In the genomic region with DNA sequence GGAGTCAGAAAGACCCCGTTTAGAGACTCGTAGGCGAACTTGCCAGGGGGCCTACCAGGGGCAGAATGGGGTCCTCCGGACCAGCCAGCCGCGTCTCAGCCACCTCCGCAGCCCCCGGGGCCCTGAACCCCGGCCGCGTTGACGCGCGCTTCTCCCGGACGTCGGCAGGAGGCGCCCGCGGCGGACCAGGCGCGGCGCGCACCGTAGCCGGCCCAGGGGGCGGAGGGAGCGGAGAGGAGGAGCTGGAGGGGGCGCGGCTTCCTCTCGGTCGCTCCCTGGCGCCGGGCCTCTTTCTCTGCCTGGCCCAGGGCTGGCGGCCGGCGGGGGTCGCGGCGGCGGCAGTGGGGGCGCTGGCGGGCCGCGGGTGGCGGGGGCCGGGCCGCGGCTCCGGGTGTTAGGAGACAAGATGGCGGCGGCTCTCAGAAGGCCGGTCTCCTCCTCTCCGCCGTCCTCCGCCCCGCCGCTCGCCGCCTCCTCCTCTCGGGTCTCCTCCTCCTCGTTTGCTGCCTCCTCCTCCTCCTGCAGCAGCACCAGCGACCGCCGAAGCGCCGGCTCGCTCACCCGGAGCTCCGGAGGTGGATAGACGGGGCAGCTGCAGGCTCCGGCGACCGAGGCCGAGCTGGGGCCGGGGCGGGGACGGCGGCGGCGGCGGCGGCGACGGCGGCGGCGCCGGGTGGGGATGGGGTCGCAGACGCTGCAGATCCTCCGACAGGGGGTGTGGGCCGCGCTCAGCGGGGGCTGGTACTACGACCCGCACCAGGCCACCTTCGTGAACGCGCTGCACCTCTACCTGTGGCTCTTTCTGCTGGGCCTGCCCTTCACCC, we compare ENCODE assay signal across 1 cellular context.
TF ChIP-seq lines count a peak whose summit lies in the region.

A gene (plus strand): TSS at position 288 of the 824 bp plus-strand sequence. CDS start 392 bp downstream, at position 680.

TF ChIP-seq in HepG2, 621 proteins besides CTCF, POLR2A, EP300 and RAD21 (continued from another document and continues in another):
- TF ChIP-seq NR2F6 (IDR thresholded peaks at IDR 0.05), result no peak
- TF ChIP-seq NR2F6 (CRISPR knock-in tag; IDR thresholded peaks at IDR 0.05), result no peak
- no peak for TF ChIP-seq PTBP1 (IDR thresholded peaks at IDR 0.05; ENCODE audit: low read depth, low read length, poor library complexity, severe bottlenecking)
- TF ChIP-seq IKZF1 (IDR thresholded peaks at IDR 0.05), result no peak
- no peak for TF ChIP-seq MED13 (CRISPR knock-in tag; IDR thresholded peaks at IDR 0.05)
- TF ChIP-seq, protein P1, sequence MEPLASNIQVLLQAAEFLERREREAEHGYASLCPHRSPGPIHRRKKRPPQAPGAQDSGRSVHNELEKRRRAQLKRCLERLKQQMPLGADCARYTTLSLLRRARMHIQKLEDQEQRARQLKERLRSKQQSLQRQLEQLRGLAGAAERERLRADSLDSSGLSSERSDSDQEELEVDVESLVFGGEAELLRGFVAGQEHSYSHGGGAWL (CRISPR knock-in tag; IDR thresholded peaks at IDR 0.05), result peak; percentile 61; the same call in 1 of the 2 replicates
- TF ChIP-seq GFI1 (CRISPR knock-in tag; IDR thresholded peaks at IDR 0.05; ENCODE audit: borderline replicate concordance), result no peak
- TF ChIP-seq YEATS4 (CRISPR knock-in tag; IDR thresholded peaks at IDR 0.05; ENCODE audit: borderline replicate concordance), result no peak; the same call in 1 of the 2 replicates
- TF ChIP-seq TBL1XR1 (IDR thresholded peaks at IDR 0.05; ENCODE audit: borderline replicate concordance, low read length, partially characterized antibody), result no peak
- no peak for TF ChIP-seq ZNF749 (CRISPR knock-in tag; IDR thresholded peaks at IDR 0.05; ENCODE audit: borderline replicate concordance)
- peak; percentile 66 for TF ChIP-seq U2AF1 (optimal IDR thresholded peaks at IDR 0.05; ENCODE audit: low read depth, low read length)
- TF ChIP-seq, protein P2, sequence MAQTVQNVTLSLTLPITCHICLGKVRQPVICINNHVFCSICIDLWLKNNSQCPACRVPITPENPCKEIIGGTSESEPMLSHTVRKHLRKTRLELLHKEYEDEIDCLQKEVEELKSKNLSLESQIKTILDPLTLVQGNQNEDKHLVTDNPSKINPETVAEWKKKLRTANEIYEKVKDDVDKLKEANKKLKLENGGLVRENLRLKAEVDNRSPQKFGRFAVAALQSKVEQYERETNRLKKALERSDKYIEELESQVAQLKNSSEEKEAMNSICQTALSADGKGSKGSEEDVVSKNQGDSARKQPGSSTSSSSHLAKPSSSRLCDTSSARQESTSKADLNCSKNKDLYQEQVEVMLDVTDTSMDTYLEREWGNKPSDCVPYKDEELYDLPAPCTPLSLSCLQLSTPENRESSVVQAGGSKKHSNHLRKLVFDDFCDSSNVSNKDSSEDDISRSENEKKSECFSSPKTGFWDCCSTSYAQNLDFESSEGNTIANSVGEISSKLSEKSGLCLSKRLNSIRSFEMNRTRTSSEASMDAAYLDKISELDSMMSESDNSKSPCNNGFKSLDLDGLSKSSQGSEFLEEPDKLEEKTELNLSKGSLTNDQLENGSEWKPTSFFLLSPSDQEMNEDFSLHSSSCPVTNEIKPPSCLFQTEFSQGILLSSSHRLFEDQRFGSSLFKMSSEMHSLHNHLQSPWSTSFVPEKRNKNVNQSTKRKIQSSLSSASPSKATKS (CRISPR knock-in tag; IDR thresholded peaks at IDR 0.05), result no peak
- no peak for TF ChIP-seq SRY (CRISPR knock-in tag; IDR thresholded peaks at IDR 0.05)
- TF ChIP-seq, protein P3, sequence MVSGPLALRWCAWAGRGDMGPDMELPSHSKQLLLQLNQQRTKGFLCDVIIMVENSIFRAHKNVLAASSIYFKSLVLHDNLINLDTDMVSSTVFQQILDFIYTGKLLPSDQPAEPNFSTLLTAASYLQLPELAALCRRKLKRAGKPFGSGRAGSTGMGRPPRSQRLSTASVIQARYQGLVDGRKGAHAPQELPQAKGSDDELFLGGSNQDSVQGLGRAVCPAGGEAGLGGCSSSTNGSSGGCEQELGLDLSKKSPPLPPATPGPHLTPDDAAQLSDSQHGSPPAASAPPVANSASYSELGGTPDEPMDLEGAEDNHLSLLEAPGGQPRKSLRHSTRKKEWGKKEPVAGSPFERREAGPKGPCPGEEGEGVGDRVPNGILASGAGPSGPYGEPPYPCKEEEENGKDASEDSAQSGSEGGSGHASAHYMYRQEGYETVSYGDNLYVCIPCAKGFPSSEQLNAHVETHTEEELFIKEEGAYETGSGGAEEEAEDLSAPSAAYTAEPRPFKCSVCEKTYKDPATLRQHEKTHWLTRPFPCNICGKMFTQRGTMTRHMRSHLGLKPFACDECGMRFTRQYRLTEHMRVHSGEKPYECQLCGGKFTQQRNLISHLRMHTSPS (CRISPR knock-in tag; IDR thresholded peaks at IDR 0.05; ENCODE audit: low read depth), result no peak
- TF ChIP-seq, protein P4, sequence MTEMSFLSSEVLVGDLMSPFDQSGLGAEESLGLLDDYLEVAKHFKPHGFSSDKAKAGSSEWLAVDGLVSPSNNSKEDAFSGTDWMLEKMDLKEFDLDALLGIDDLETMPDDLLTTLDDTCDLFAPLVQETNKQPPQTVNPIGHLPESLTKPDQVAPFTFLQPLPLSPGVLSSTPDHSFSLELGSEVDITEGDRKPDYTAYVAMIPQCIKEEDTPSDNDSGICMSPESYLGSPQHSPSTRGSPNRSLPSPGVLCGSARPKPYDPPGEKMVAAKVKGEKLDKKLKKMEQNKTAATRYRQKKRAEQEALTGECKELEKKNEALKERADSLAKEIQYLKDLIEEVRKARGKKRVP (CRISPR knock-in tag; IDR thresholded peaks at IDR 0.05), result 0 out of 4 replicates have a peak, but pooled peaks of 1 of the 2 experiments have one; percentile 32
- no peak for TF ChIP-seq PRPF4 (IDR thresholded peaks at IDR 0.05; ENCODE audit: low read depth, low read length, poor library complexity, severe bottlenecking)
- TF ChIP-seq, protein P5, sequence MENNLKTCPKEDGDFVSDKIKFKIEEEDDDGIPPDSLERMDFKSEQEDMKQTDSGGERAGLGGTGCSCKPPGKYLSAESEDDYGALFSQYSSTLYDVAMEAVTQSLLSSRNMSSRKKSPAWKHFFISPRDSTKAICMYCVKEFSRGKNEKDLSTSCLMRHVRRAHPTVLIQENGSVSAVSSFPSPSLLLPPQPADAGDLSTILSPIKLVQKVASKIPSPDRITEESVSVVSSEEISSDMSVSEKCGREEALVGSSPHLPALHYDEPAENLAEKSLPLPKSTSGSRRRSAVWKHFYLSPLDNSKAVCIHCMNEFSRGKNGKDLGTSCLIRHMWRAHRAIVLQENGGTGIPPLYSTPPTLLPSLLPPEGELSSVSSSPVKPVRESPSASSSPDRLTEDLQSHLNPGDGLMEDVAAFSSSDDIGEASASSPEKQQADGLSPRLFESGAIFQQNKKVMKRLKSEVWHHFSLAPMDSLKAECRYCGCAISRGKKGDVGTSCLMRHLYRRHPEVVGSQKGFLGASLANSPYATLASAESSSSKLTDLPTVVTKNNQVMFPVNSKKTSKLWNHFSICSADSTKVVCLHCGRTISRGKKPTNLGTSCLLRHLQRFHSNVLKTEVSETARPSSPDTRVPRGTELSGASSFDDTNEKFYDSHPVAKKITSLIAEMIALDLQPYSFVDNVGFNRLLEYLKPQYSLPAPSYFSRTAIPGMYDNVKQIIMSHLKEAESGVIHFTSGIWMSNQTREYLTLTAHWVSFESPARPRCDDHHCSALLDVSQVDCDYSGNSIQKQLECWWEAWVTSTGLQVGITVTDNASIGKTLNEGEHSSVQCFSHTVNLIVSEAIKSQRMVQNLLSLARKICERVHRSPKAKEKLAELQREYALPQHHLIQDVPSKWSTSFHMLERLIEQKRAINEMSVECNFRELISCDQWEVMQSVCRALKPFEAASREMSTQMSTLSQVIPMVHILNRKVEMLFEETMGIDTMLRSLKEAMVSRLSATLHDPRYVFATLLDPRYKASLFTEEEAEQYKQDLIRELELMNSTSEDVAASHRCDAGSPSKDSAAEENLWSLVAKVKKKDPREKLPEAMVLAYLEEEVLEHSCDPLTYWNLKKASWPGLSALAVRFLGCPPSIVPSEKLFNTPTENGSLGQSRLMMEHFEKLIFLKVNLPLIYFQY (CRISPR knock-in tag; IDR thresholded peaks at IDR 0.05; ENCODE audit: borderline replicate concordance), result no peak
- no peak for TF ChIP-seq TAF15 (IDR thresholded peaks at IDR 0.05; ENCODE audit: low read depth, low read length, poor library complexity, severe bottlenecking)
- TF ChIP-seq, protein P6, sequence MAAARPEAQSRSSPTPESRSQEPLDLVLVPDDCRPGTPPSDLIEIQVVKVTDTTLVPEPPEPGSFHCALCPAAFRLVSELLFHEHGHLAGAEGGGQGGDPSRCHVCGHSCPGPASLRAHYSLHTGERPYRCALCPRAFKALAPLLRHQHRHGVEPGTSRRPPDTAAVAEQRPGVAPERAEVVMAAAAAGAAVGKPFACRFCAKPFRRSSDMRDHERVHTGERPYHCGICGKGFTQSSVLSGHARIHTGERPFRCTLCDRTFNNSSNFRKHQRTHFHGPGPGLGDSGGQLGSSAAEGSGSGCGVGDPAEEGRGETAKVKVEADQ (CRISPR knock-in tag; IDR thresholded peaks at IDR 0.05; ENCODE audit: borderline replicate concordance), result no peak
- no peak for TF ChIP-seq HCFC1 (IDR thresholded peaks at IDR 0.05; ENCODE audit: low read depth, low read length)
- TF ChIP-seq, protein P7, sequence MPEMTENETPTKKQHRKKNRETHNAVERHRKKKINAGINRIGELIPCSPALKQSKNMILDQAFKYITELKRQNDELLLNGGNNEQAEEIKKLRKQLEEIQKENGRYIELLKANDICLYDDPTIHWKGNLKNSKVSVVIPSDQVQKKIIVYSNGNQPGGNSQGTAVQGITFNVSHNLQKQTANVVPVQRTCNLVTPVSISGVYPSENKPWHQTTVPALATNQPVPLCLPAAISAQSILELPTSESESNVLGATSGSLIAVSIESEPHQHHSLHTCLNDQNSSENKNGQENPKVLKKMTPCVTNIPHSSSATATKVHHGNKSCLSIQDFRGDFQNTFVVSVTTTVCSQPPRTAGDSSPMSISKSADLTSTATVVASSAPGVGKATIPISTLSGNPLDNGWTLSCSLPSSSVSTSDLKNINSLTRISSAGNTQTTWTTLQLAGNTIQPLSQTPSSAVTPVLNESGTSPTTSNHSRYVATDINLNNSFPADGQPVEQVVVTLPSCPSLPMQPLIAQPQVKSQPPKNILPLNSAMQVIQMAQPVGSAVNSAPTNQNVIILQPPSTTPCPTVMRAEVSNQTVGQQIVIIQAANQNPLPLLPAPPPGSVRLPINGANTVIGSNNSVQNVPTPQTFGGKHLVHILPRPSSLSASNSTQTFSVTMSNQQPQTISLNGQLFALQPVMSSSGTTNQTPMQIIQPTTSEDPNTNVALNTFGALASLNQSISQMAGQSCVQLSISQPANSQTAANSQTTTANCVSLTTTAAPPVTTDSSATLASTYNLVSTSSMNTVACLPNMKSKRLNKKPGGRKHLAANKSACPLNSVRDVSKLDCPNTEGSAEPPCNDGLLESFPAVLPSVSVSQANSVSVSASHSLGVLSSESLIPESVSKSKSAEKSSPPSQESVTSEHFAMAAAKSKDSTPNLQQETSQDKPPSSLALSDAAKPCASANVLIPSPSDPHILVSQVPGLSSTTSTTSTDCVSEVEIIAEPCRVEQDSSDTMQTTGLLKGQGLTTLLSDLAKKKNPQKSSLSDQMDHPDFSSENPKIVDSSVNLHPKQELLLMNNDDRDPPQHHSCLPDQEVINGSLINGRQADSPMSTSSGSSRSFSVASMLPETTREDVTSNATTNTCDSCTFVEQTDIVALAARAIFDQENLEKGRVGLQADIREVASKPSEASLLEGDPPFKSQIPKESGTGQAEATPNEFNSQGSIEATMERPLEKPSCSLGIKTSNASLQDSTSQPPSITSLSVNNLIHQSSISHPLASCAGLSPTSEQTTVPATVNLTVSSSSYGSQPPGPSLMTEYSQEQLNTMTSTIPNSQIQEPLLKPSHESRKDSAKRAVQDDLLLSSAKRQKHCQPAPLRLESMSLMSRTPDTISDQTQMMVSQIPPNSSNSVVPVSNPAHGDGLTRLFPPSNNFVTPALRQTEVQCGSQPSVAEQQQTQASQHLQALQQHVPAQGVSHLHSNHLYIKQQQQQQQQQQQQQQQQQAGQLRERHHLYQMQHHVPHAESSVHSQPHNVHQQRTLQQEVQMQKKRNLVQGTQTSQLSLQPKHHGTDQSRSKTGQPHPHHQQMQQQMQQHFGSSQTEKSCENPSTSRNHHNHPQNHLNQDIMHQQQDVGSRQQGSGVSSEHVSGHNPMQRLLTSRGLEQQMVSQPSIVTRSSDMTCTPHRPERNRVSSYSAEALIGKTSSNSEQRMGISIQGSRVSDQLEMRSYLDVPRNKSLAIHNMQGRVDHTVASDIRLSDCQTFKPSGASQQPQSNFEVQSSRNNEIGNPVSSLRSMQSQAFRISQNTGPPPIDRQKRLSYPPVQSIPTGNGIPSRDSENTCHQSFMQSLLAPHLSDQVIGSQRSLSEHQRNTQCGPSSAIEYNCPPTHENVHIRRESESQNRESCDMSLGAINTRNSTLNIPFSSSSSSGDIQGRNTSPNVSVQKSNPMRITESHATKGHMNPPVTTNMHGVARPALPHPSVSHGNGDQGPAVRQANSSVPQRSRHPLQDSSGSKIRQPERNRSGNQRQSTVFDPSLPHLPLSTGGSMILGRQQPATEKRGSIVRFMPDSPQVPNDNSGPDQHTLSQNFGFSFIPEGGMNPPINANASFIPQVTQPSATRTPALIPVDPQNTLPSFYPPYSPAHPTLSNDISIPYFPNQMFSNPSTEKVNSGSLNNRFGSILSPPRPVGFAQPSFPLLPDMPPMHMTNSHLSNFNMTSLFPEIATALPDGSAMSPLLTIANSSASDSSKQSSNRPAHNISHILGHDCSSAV (CRISPR knock-in tag; IDR thresholded peaks at IDR 0.05; ENCODE audit: borderline replicate concordance), result no peak
- TF ChIP-seq CBFB (CRISPR knock-in tag; IDR thresholded peaks at IDR 0.05), result no peak
- TF ChIP-seq, protein P8, sequence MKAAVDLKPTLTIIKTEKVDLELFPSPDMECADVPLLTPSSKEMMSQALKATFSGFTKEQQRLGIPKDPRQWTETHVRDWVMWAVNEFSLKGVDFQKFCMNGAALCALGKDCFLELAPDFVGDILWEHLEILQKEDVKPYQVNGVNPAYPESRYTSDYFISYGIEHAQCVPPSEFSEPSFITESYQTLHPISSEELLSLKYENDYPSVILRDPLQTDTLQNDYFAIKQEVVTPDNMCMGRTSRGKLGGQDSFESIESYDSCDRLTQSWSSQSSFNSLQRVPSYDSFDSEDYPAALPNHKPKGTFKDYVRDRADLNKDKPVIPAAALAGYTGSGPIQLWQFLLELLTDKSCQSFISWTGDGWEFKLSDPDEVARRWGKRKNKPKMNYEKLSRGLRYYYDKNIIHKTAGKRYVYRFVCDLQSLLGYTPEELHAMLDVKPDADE (CRISPR knock-in tag; IDR thresholded peaks at IDR 0.05), result no peak
- no peak for TF ChIP-seq MTA3 (CRISPR knock-in tag; IDR thresholded peaks at IDR 0.05)
- 0 out of 2 replicates have a peak, but pooled peaks have one; percentile 33 for TF ChIP-seq ZSCAN29 (CRISPR knock-in tag; conservative IDR thresholded peaks at IDR 0.05)
- no peak; the same call in 1 of the 2 replicates for TF ChIP-seq RCOR2 (CRISPR knock-in tag; IDR thresholded peaks at IDR 0.05)
- TF ChIP-seq PLRG1 (conservative IDR thresholded peaks at IDR 0.05), result no peak
- no peak for TF ChIP-seq ZFP36L1 (CRISPR knock-in tag; IDR thresholded peaks at IDR 0.05)
- TF ChIP-seq NFE2L2 (IDR thresholded peaks at IDR 0.05; ENCODE audit: low read length), result no peak
- no peak; the same call in 1 of the 2 replicates for TF ChIP-seq SOX5 (CRISPR knock-in tag; IDR thresholded peaks at IDR 0.05; ENCODE audit: borderline replicate concordance)
- TF ChIP-seq JARID2 (CRISPR knock-in tag; IDR thresholded peaks at IDR 0.05; ENCODE audit: insufficient replicate concordance), result no peak
